ENCODE assay signal across 8 cellular contexts in the genomic region with DNA sequence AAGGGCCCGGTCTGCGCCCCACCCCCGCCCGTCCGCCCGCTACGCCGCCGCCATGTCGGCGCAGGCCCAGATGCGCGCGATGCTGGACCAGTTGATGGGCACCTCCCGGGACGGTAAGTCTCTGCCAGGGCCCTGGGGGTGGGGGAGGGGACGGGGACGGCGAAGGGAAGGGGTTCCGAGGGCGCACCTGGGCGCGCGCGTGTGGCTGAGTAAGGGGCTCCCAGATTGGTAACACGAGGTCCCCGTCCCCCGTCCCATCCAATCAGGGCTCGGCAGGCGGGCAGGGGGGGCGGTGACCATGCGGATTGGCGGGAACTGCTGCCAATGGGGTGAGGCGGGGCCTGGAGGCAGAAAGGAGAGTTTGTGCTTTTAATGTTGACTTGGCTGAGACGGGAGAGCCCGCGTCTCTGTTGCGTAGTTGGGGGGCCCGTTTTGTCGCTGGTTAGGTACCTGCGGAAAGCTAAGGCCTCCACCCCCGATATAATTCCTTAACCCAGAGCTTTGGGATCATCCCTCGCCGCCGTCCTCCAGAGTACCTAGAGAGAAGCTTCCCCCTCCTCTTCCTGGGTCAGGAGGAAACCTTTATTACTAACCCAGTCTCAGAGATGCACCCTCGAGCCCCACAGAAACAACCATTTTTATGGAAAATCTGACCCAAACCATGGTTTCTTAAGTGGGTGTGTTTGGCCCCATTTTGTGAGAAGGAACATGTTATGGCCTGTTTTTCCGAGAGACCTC. TPM values are rescaled to one million over a fixed set of nuclear protein-coding genes. Genes with fewer than 3 reads are reported as not detected.
DNase-seq lines count a peak whose midpoint lies in the region; ATAC-seq and TF ChIP-seq lines count a peak whose summit lies in the region.

No MANE protein-coding gene starts in this region.

- no peaks in the 10 kb centered on the region for H3K9me3 ChIP-seq in right atrium auricular region
- no peaks in the 10 kb centered on the region for H3K9me3 ChIP-seq in psoas muscle

- H3K27me3 ChIP-seq in right atrium auricular region (no peaks in the 10 kb centered on the region), psoas muscle (ENCODE audit: insufficient read depth in 3 of 3, low read length in 2 of 3) (no peaks in the 10 kb centered on the region)

- ATAC-seq in GM18502 (IDR thresholded peaks at IDR 0.05; ENCODE audit: poor library complexity, unreplicated experiment) (peak; percentile 75), HG02938 (IDR thresholded peaks at IDR 0.05; ENCODE audit: unreplicated experiment) (peak; percentile 58), psoas muscle (peak; percentile 82 to 84 (median 82))

- H3K4me1 ChIP-seq in right atrium auricular region (peaks cover 0 to 40% of the 10 kb centered on the region in 2 donors), psoas muscle (peaks cover 32% of the 10 kb centered on the region), urinary bladder (ENCODE audit: insufficient read depth) (no peaks in the 10 kb centered on the region)

- TF ChIP-seq CTCF in right atrium auricular region (IDR thresholded peaks at IDR 0.05) (no peak), psoas muscle (IDR thresholded peaks at IDR 0.05) (no peak)

- peak; percentile 74 to 94 for DNase-seq in NCI-H187 (lab: John Stamatoyannopoulos, UW)
- peak; percentile 95 to 99 (median 98) for DNase-seq in T-helper 2 cell
- peak; percentile 71 to 97 (median 95) for DNase-seq in anterior cingulate cortex (lab: John Stamatoyannopoulos, UW)
- DNase-seq in right atrium auricular region (ENCODE audit: low spot score): peak; percentile 98
- peak; percentile 97 to 98 for DNase-seq in psoas muscle

- H3K4me3 ChIP-seq in right atrium auricular region: peak overlapping the region; percentile 93 to 98
- peak overlapping the region; percentile 94 for H3K4me3 ChIP-seq in psoas muscle
- H3K4me3 ChIP-seq in urinary bladder (ENCODE audit: low read depth, low read length): peak overlapping the region; percentile 65

- H3K36me3 ChIP-seq in right atrium auricular region: no peaks in the 10 kb centered on the region
- peaks cover 2 to 12% of the 10 kb centered on the region in 2 donors for H3K36me3 ChIP-seq in psoas muscle (ENCODE audit: insufficient read depth in 1 of 2, low read depth in 1 of 2)
- peaks cover under 1% of the 10 kb centered on the region for H3K36me3 ChIP-seq in urinary bladder (ENCODE audit: insufficient read depth)

- intact Hi-C loops in psoas muscle (cut with DNase I): no loop called here

- H3K27ac ChIP-seq in right atrium auricular region: peak overlapping the region; percentile 100
- peak overlapping the region; percentile 97 for H3K27ac ChIP-seq in psoas muscle
- H3K27ac ChIP-seq in urinary bladder (ENCODE audit: low read depth): peak overlapping the region; percentile 100

- WGBS in psoas muscle, 3 donors: 0% methylated on average over 44 to 47 of the region's 47 CpGs
- under 1% methylated on average over 47 of the region's 47 CpGs for WGBS in urinary bladder

RNA-seq across cellular contexts. Expression of a gene that starts 0.7 kb away (rescaled TPM):
- total RNA-seq in right atrium auricular region: 10 to 100 TPM; 35.0 to 37.2 TPM
- total RNA-seq in psoas muscle: 10 to 100 TPM; 44.4 to 67.5 (median 53.5) TPM
- 10 to 100 TPM; 41.6 to 82.3 (median 44.0) TPM for polyA plus RNA-seq in psoas muscle
- total RNA-seq in urinary bladder: 94.0 TPM
- 54.0 TPM for polyA plus RNA-seq in urinary bladder

RNA-seq across cellular contexts. Expression of a gene that starts 19.2 kb away (rescaled TPM):
- total RNA-seq in right atrium auricular region (10 to 100 TPM; 20.2 to 45.9 TPM), psoas muscle (10 to 100 TPM; 21.3 to 44.0 (median 34.0) TPM), urinary bladder (15.1 TPM)
- polyA plus RNA-seq in psoas muscle (10 to 100 TPM; 27.5 to 50.4 (median 32.1) TPM), urinary bladder (34.0 TPM)

Comparison
In these comparisons a context has a peak if more than half of its experiments do, and no peak if none do; other contexts are left out.
1. Peak in every context shown above with its lines: DNase-seq, ATAC-seq, H3K4me3 ChIP-seq and H3K27ac ChIP-seq.